20 cellular contexts compared by ENCODE assay signal in the genomic region with DNA sequence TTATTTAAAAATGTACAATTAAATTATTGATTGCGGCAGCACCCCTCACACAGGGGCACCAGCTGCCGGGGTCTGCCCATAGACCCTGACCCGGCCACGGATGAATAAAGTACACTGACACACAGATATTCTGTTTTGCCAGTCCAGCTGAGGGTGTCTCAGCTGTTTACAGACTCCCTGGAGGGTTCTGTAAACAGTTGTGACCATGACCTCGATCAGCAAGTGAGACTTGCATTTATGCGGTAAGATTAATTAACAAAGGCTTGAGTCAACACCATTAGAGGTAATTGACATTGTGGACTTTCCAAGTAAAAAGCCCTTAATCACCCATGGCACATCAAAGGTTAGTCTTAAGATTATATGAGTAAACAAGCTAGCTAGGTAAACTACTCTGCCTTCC.
DNase-seq lines count a peak whose midpoint lies in the region; ATAC-seq and TF ChIP-seq lines count a peak whose summit lies in the region.
"Had no signal": no experiment of that assay in that cellular context is flagged by ENCODE, and none has a peak within 500 bp of the region (broad histone marks: within the 10 kb centered on the region; RNA-seq: fewer than 3 reads in every experiment).

No MANE protein-coding gene starts in this region.

- peak overlapping the region; percentile 56 for H3K4me3 Mint-ChIP-seq in glutamatergic neuron (ENCODE audit: unreplicated experiment)
- no peak overlapping the region for H3K4me3 Mint-ChIP-seq in CD8-positive, alpha-beta T cell
- H3K4me3 Mint-ChIP-seq: activated B cell treated with CpG ODN at 0.5 μM for 24 hours; dendritic cell treated with granulocyte-macrophage colony-stimulating factor and Interleukin-4, amounts not matched to agents 40 ng/mL and 50 ng/mL, for 4 days had no signal

- WGBS in esophagus squamous epithelium, 2 donors, result 67 to 76% methylated on average over 6 of the region's 6 CpGs

- POLR2A ChIA-PET in CD8-positive, alpha-beta T cell (lab: Charles Lee), result interaction anchor here (1.3 kb wide), 1 partner anchor 158 kb away, joined by 3 read pairs; no protein-coding TSS in a partner anchor

- no peaks in the 10 kb centered on the region for H3K27me3 ChIP-seq in CD8-positive, alpha-beta T cell (ENCODE audit: insufficient read depth, low read length)
- no peaks in the 10 kb centered on the region for H3K27me3 ChIP-seq in esophagus squamous epithelium
- H3K27me3 ChIP-seq: BE2C, testis had no signal

- H3K9me3 ChIP-seq in CD8-positive, alpha-beta T cell (ENCODE audit: low read length), result no peaks in the 10 kb centered on the region
- H3K9me3 ChIP-seq in esophagus squamous epithelium, result peaks cover 0 to 13% (median 0%) of the 10 kb centered on the region in 3 donors
- H3K9me3 ChIP-seq: BE2C, SK-N-SH, testis had no signal

- peaks cover 3% of the 10 kb centered on the region for H3K27me3 Mint-ChIP-seq in glutamatergic neuron (ENCODE audit: unreplicated experiment)
- H3K27me3 Mint-ChIP-seq in CD8-positive, alpha-beta T cell (ENCODE audit: low read depth), result no peaks in the 10 kb centered on the region
- H3K27me3 Mint-ChIP-seq: activated B cell treated with CpG ODN at 0.5 μM for 24 hours; dendritic cell treated with granulocyte-macrophage colony-stimulating factor and Interleukin-4, amounts not matched to agents 40 ng/mL and 50 ng/mL, for 4 days had no signal

- DNase-seq in NCI-H345 (lab: John Stamatoyannopoulos, UW) (peak; percentile 29), NCI-H345 treated with DMSO at 0.1 percent for 48 hours (lab: John Stamatoyannopoulos, UW; ENCODE audit: unreplicated experiment) (no peak), NCI-H510A treated with DMSO at 0.1 percent for 48 hours (lab: John Stamatoyannopoulos, UW) (peak; percentile 46), glutamatergic neuron (peak; percentile 54), renal cortical epithelial cell (ENCODE audit: low read depth) (peak; percentile 60), esophagus squamous epithelium (lab: John Stamatoyannopoulos, UW) (no peak)
- DNase-seq in CD8-positive, alpha-beta T cell, result no peak
- DNase-seq: activated B cell treated with CpG ODN at 0.5 μM for 24 hours; activated CD4-positive, alpha-beta T cell treated with anti-CD3 and anti-CD28 coated beads, Interleukin-2, amount 50 U/mL, for 48 hours; activated naive CD4-positive, alpha-beta T cell treated with Interleukin-2 at 50 U/mL for 16 hours; amniotic stem cell; BE2C; nucleus accumbens; SK-N-SH; testis had no signal

- H3K36me3 ChIP-seq in CD8-positive, alpha-beta T cell (ENCODE audit: insufficient read depth, low read length), result no peaks in the 10 kb centered on the region
- no peaks in the 10 kb centered on the region for H3K36me3 ChIP-seq in esophagus squamous epithelium
- H3K36me3 ChIP-seq: BE2C had no signal

- CTCF ChIA-PET in CD8-positive, alpha-beta T cell (lab: Charles Lee), result no interaction called here

- TF ChIP-seq POLR2A in esophagus squamous epithelium (IDR thresholded peaks at IDR 0.05), result no peak

- no peak overlapping the region for H3K27ac ChIP-seq in CD8-positive, alpha-beta T cell (ENCODE audit: low read depth, low read length)
- no peak overlapping the region for H3K27ac ChIP-seq in esophagus squamous epithelium
- H3K27ac ChIP-seq: RWPE1, testis had no signal

- H3K36me3 Mint-ChIP-seq in glutamatergic neuron (ENCODE audit: unreplicated experiment), result peaks cover 20% of the 10 kb centered on the region
- peaks cover 19% of the 10 kb centered on the region for H3K36me3 Mint-ChIP-seq in CD8-positive, alpha-beta T cell

- intact Hi-C loops in CD8-positive, alpha-beta T cell (cut with DNase I, micrococcal nuclease), result no loop called here
- intact Hi-C loops in esophagus squamous epithelium (cut with DNase I), result no loop called here

- H3K27ac Mint-ChIP-seq in glutamatergic neuron (ENCODE audit: unreplicated experiment), result peak overlapping the region; percentile 56
- H3K27ac Mint-ChIP-seq in CD8-positive, alpha-beta T cell, result no peak overlapping the region
- H3K27ac Mint-ChIP-seq: dendritic cell treated with granulocyte-macrophage colony-stimulating factor and Interleukin-4, amounts not matched to agents 40 ng/mL and 50 ng/mL, for 4 days had no signal

- no peak for ATAC-seq in CD8-positive, alpha-beta T cell
- no peak for ATAC-seq in GM21619 (IDR thresholded peaks at IDR 0.05; ENCODE audit: unreplicated experiment)
- ATAC-seq: sciatic nerve had no signal

- H3K9me3 Mint-ChIP-seq in glutamatergic neuron (ENCODE audit: unreplicated experiment), result peaks cover 29% of the 10 kb centered on the region
- peaks cover 5% of the 10 kb centered on the region for H3K9me3 Mint-ChIP-seq in CD8-positive, alpha-beta T cell

- H3K4me1 ChIP-seq in CD8-positive, alpha-beta T cell (ENCODE audit: insufficient read depth, low read length), result no peaks in the 10 kb centered on the region
- H3K4me1 ChIP-seq in esophagus squamous epithelium, result no peaks in the 10 kb centered on the region
- H3K4me1 ChIP-seq: BE2C, testis had no signal

- H3K4me3 ChIP-seq in CD8-positive, alpha-beta T cell (ENCODE audit: low read depth, low read length), result no peak overlapping the region
- H3K4me3 ChIP-seq in esophagus squamous epithelium, result no peak overlapping the region
- H3K4me3 ChIP-seq: lung, testis had no signal

- H3K4me1 Mint-ChIP-seq in glutamatergic neuron (ENCODE audit: low read depth, unreplicated experiment), result peaks cover 11% of the 10 kb centered on the region
- H3K4me1 Mint-ChIP-seq in CD8-positive, alpha-beta T cell (ENCODE audit: low read depth), result peaks cover 46% of the 10 kb centered on the region

- TF ChIP-seq CTCF in glutamatergic neuron (IDR thresholded peaks at IDR 0.05; ENCODE audit: partially characterized antibody, unreplicated experiment), result no peak
- no peak for TF ChIP-seq CTCF in CD8-positive, alpha-beta T cell (IDR thresholded peaks at IDR 0.05)
- TF ChIP-seq CTCF in esophagus squamous epithelium (IDR thresholded peaks at IDR 0.05), result no peak

Comparison
In these comparisons a context has a peak if more than half of its experiments do, and no peak if none do; other contexts are left out.
1. DNase-seq: peak in NCI-H345 (single experiment), NCI-H510A treated with DMSO at 0.1 percent for 48 hours (single experiment), glutamatergic neuron (single experiment) and renal cortical epithelial cell (single experiment); none in NCI-H345 treated with DMSO at 0.1 percent for 48 hours (single experiment), CD8-positive, alpha-beta T cell (0 of 7) and esophagus squamous epithelium (single experiment).